Comparison of ENCODE assay signal across 20 cellular contexts in the genomic region with DNA sequence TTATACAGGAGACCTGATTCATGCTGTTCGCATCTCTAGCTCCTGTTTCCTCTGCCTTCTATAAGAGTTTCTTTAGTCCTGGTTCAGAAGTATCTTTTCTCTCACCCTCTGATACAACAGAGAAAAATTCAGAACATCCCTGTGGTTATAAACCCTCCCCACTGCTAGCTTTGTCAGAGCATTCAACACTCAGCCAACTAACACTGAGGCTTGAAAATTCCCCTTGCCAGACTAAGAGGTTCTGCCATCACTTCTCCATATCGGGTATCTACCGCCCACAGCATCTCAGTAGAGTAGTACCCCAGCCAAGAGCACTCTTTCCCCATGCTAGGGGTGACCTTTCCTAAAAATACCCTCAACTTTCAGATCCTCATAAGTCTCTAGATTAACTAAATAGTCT. TPM values are rescaled to one million over a fixed set of nuclear protein-coding genes. Genes with fewer than 3 reads are reported as not detected.
A peak's percentile ranks its signal among the peaks of the same experiment; 100 is the strongest.
DNase-seq lines count a peak whose midpoint lies in the region; ATAC-seq, FAIRE-seq and TF ChIP-seq lines count a peak whose summit lies in the region.
"Had no signal": no experiment of that assay in that cellular context is flagged by ENCODE, and none has a peak within 500 bp of the region (broad histone marks: within the 10 kb centered on the region; RNA-seq: fewer than 3 reads in every experiment).

No MANE protein-coding gene starts in this region.

- H3K27ac Mint-ChIP-seq in HFFc6 (peak overlapping the region; percentile 63), naive B cell (peak overlapping the region in 1 of 6 donors; percentile 7)
- H3K27ac Mint-ChIP-seq: T-helper 1 cell treated with Interleukin-12 subunit alpha and Interleukin-12 subunit beta and Interleukin-4 antibody, amounts not matched to agents 30 μg/mL and 1 μg/mL, for 36 hours had no signal

- TF ChIP-seq CTCF in AG09309 (IDR thresholded peaks at IDR 0.05; ENCODE audit: control insufficient read depth, insufficient read depth, low read depth, low read length, missing control alignments) (no peak), HFFc6 (IDR thresholded peaks at IDR 0.05) (no peak), bronchial epithelial cell (IDR thresholded peaks at IDR 0.05; ENCODE audit: insufficient read depth, low read length, severe bottlenecking) (no peak)

- H3K36me3 Mint-ChIP-seq in HFFc6 (ENCODE audit: low read depth) (no peaks in the 10 kb centered on the region), naive B cell (no peaks in the 10 kb centered on the region)

- H3K4me3 Mint-ChIP-seq in HFFc6: no peak overlapping the region
- H3K4me3 Mint-ChIP-seq in naive B cell: no peak overlapping the region
- H3K4me3 Mint-ChIP-seq: T-helper 1 cell treated with Interleukin-12 subunit alpha and Interleukin-12 subunit beta and Interleukin-4 antibody, amounts not matched to agents 30 μg/mL and 1 μg/mL, for 36 hours had no signal

- H3K4me1 Mint-ChIP-seq in HFFc6 (ENCODE audit: low read depth) (peaks cover 28% of the 10 kb centered on the region), naive B cell (no peaks in the 10 kb centered on the region)

- no peaks in the 10 kb centered on the region for H3K27me3 ChIP-seq in bronchial epithelial cell (ENCODE audit: control insufficient read depth, insufficient read depth, low read length)
- H3K27me3 ChIP-seq: tibial artery had no signal

- H3K27me3 Mint-ChIP-seq in HFFc6 (ENCODE audit: insufficient read depth): 0 out of 2 replicates have a peak, but pooled peaks cover 2% of the 10 kb centered on the region
- no peaks in the 10 kb centered on the region for H3K27me3 Mint-ChIP-seq in naive B cell

- FAIRE-seq in bronchial epithelial cell (lab: Jason Lieb, UNC): no peak
- FAIRE-seq: D721Med, frontal cortex had no signal

- H3K36me3 ChIP-seq in bronchial epithelial cell (ENCODE audit: control insufficient read depth, insufficient read depth, low read length): no peaks in the 10 kb centered on the region
- H3K36me3 ChIP-seq: tibial artery had no signal

- DNase-seq in AG09309 (ENCODE audit: low read depth): peak; percentile 52
- peak; percentile 74 for DNase-seq in HFFc6
- DNase-seq in bronchial epithelial cell (ENCODE audit: low read depth): peak; percentile 31
- no peak for DNase-seq in naive B cell
- no peak for DNase-seq in KG1 (lab: John Stamatoyannopoulos, UW)
- DNase-seq in GDM1 (lab: John Stamatoyannopoulos, UW): no peak
- no peak for DNase-seq in left lobe of liver (ENCODE audit: low spot score)
- DNase-seq: activated CD8-positive, alpha-beta memory T cell treated with anti-CD3 and anti-CD28 coated beads, Interleukin-2, amount 50 U/mL, for 4 hours; activated naive CD4-positive, alpha-beta T cell; effector memory CD4-positive, alpha-beta T cell; KBM-7; NCI-H146; right cardiac atrium; stimulated activated CD4-positive, alpha-beta T cell treated with anti-CD3 and anti-CD28 coated beads, Interleukin-2, amount 100 ng/mL, for 48 hours; tibial artery had no signal

- H3K4me3 ChIP-seq in AG09309 (ENCODE audit: control insufficient read depth, low read depth, low read length): no peak overlapping the region
- H3K4me3 ChIP-seq in bronchial epithelial cell (ENCODE audit: low read depth, low read length): no peak overlapping the region
- H3K4me3 ChIP-seq: tibial artery had no signal

- H3K9me3 Mint-ChIP-seq in HFFc6: no peaks in the 10 kb centered on the region
- no peaks in the 10 kb centered on the region for H3K9me3 Mint-ChIP-seq in naive B cell
- H3K9me3 Mint-ChIP-seq: T-helper 1 cell treated with Interleukin-12 subunit alpha and Interleukin-12 subunit beta and Interleukin-4 antibody, amounts not matched to agents 30 μg/mL and 1 μg/mL, for 36 hours had no signal

- ATAC-seq in naive B cell (ENCODE audit: low read depth in 2 of 2): peak; percentile 32 to 35
- no peak for ATAC-seq in GM19395 (IDR thresholded peaks at IDR 0.05; ENCODE audit: unreplicated experiment)
- no peak for ATAC-seq in left lobe of liver
- ATAC-seq: right cardiac atrium had no signal

RNA-seq across cellular contexts. Expression of a gene that starts 19.6 kb away (rescaled TPM):
- total RNA-seq in HFFc6 (2021; fragmentation: NEBNext Ultra II Directional; extraction: Animal tissue kit (Norgen Biotek cat#: 25700)): 1 to 10 TPM; 5.4 to 8.9 (median 6.0) TPM
- total RNA-seq in bronchial epithelial cell: 1.8 and 4.0 TPM in 2 replicates
- polyA plus RNA-seq in naive B cell (ENCODE audit: low read depth in 6 of 6): under 1 TPM in 3 of 6 donors, not detected in 3; 0.11 to 0.31 (median 0.25) TPM
- total RNA-seq in left lobe of liver: 3.1 TPM

RNA-seq across cellular contexts. Expression of a gene that starts 22.9 kb away (rescaled TPM):
- total RNA-seq in HFFc6 (2021; fragmentation: NEBNext Ultra II Directional; extraction: Animal tissue kit (Norgen Biotek cat#: 25700)): 1 to 10 TPM in 3 of 6 experiments, under 1 TPM in 3; 0.80 to 1.9 (median 1.1) TPM
- total RNA-seq in bronchial epithelial cell (42.1 and 49.4 TPM in 2 replicates), left lobe of liver (7.7 TPM)
- not detected for polyA plus RNA-seq in naive B cell (ENCODE audit: low read depth in 6 of 6)

RNA-seq across cellular contexts. Expression of a gene that starts 24.3 kb away (rescaled TPM):
- total RNA-seq in HFFc6 (2021; fragmentation: NEBNext Ultra II Directional; extraction: Animal tissue kit (Norgen Biotek cat#: 25700)): not detected
- total RNA-seq in bronchial epithelial cell (not detected in 2 replicates), left lobe of liver (not detected)
- not detected for polyA plus RNA-seq in naive B cell (ENCODE audit: low read depth in 6 of 6)
- total RNA-seq: cardiac septum, frontal cortex, right cardiac atrium had no signal
- polyA plus RNA-seq: right cardiac atrium had no signal

RNA-seq across cellular contexts. Expression of a gene that starts 46.2 kb away (rescaled TPM):
- 100 to 1,000 TPM; 103 to 125 (median 119) TPM for total RNA-seq in HFFc6 (2021; fragmentation: NEBNext Ultra II Directional; extraction: Animal tissue kit (Norgen Biotek cat#: 25700))
- total RNA-seq in bronchial epithelial cell (48.1 and 54.8 TPM in 2 replicates), left lobe of liver (39.8 TPM)
- polyA plus RNA-seq in naive B cell (ENCODE audit: low read depth in 6 of 6): 10 to 100 TPM in 5 of 6 donors, 1 to 10 TPM in 1; 4.2 to 26.6 (median 20.0) TPM

RNA-seq across cellular contexts. Expression of a gene that starts 51.1 kb away (rescaled TPM):
- 1 to 10 TPM; 2.2 to 4.7 (median 3.9) TPM for total RNA-seq in HFFc6 (2021; fragmentation: NEBNext Ultra II Directional; extraction: Animal tissue kit (Norgen Biotek cat#: 25700))
- 4.5 and 5.5 TPM in 2 replicates for total RNA-seq in bronchial epithelial cell
- polyA plus RNA-seq in naive B cell (ENCODE audit: low read depth in 6 of 6): not detected
- 0.40 TPM for total RNA-seq in left lobe of liver

Comparison
In these comparisons a context has a peak if more than half of its experiments do, and no peak if none do; other contexts are left out.
1. DNase-seq: peak in AG09309 (single experiment), HFFc6 (single experiment) and bronchial epithelial cell (single experiment); none in naive B cell (single experiment), KG1 (single experiment), GDM1 (single experiment) and left lobe of liver (single experiment).
2. ATAC-seq: peak in naive B cell (2 of 2); none in GM19395 (single experiment) and left lobe of liver (single experiment).